In genomic region chr7:113204415-113204814, GRCh38 we compare ENCODE assay signal across 23 cellular contexts.
"Had no signal": no experiment of that assay in that cellular context is flagged by ENCODE, and none has a peak within 500 bp of the region (broad histone marks: within the 10 kb centered on the region; RNA-seq: fewer than 3 reads in every experiment).

No MANE protein-coding gene starts in this region.

- H3K36me3 ChIP-seq: colonic mucosa, esophagus squamous epithelium, gastrocnemius medialis, heart right ventricle, left lung, lower lobe of right lung had no signal

- H3K9me3 Mint-ChIP-seq: dendritic cell treated with granulocyte-macrophage colony-stimulating factor and Interleukin-4, amounts not matched to agents 40 ng/mL and 50 ng/mL, for 4 days; effector memory CD8-positive, alpha-beta T cell; endodermal cell; mesothelial cell of epicardium; naive thymus-derived CD4-positive, alpha-beta T cell had no signal

- H3K27me3 ChIP-seq: colonic mucosa, esophagus squamous epithelium, gastrocnemius medialis, heart right ventricle, left lung had no signal

- H3K4me3 Mint-ChIP-seq: dendritic cell treated with granulocyte-macrophage colony-stimulating factor and Interleukin-4, amounts not matched to agents 40 ng/mL and 50 ng/mL, for 4 days; effector memory CD8-positive, alpha-beta T cell; endodermal cell; mesothelial cell of epicardium; naive thymus-derived CD4-positive, alpha-beta T cell had no signal

- H3K36me3 Mint-ChIP-seq: mesothelial cell of epicardium; naive thymus-derived CD4-positive, alpha-beta T cell had no signal

- DNase-seq: colonic mucosa; cortex of kidney; effector CD8-positive, alpha-beta T cell; effector memory CD8-positive, alpha-beta T cell; endodermal cell; erythroblast; esophagus squamous epithelium; foreskin fibroblast; foreskin melanocyte; gastrocnemius medialis; glutamatergic neuron; head of caudate nucleus; heart right ventricle; hippocampal formation; left cardiac atrium; left lung; left ventricle myocardium superior; lower lobe of right lung; mesenchymal stem cell; naive thymus-derived CD4-positive, alpha-beta T cell had no signal

- H3K27ac Mint-ChIP-seq: dendritic cell treated with granulocyte-macrophage colony-stimulating factor and Interleukin-4, amounts not matched to agents 40 ng/mL and 50 ng/mL, for 4 days; effector memory CD8-positive, alpha-beta T cell; endodermal cell; mesothelial cell of epicardium; naive thymus-derived CD4-positive, alpha-beta T cell had no signal

- ATAC-seq: effector memory CD8-positive, alpha-beta T cell; esophagus mucosa; gastrocnemius medialis; heart right ventricle; left cardiac atrium; left lung; left ventricle myocardium superior; lower lobe of right lung; naive thymus-derived CD4-positive, alpha-beta T cell had no signal

- H3K4me1 Mint-ChIP-seq: endodermal cell; mesothelial cell of epicardium; naive thymus-derived CD4-positive, alpha-beta T cell had no signal

- H3K27me3 Mint-ChIP-seq: dendritic cell treated with granulocyte-macrophage colony-stimulating factor and Interleukin-4, amounts not matched to agents 40 ng/mL and 50 ng/mL, for 4 days had no signal

- H3K4me1 ChIP-seq: colonic mucosa, esophagus squamous epithelium, heart right ventricle, left lung, lower lobe of right lung had no signal

- H3K4me3 ChIP-seq: colonic mucosa, esophagus squamous epithelium, gastrocnemius medialis, heart right ventricle, left lung, lower lobe of right lung had no signal

- H3K9me3 ChIP-seq: colonic mucosa, esophagus squamous epithelium, gastrocnemius medialis, heart right ventricle, lower lobe of right lung had no signal
